11 cellular contexts compared by ENCODE assay signal in the genomic region with DNA sequence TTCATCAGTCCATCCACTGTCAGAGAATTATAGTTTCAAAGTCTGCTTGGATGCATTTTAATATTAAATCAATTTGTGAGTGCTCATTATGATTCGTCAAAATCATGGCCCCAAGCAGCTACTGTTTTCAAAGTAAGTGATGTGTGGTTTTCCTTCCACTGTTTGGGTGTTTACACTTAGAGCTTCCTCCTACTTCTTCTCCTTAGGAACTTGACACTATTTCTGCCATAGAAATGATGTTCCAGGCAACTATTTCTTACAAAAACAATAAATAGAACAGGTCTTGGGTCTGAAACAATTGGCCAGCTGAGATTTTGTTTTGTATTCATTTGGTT.
DNase-seq lines count a peak whose midpoint lies in the region; ATAC-seq, FAIRE-seq and TF ChIP-seq lines count a peak whose summit lies in the region.
"Had no signal": no experiment of that assay in that cellular context is flagged by ENCODE, and none has a peak within 500 bp of the region (broad histone marks: within the 10 kb centered on the region; RNA-seq: fewer than 3 reads in every experiment).

No MANE protein-coding gene starts in this region.

- H4K20me1 ChIP-seq in Loucy (ENCODE audit: insufficient read depth, low read length, poor library complexity, severe bottlenecking) (no peaks in the 10 kb centered on the region), endothelial cell of umbilical vein (replicated peaks; ENCODE audit: control insufficient read depth, extremely low read depth, insufficient read depth, low read length) (no peaks in the 10 kb centered on the region)

- H3K4me2 ChIP-seq in Loucy (ENCODE audit: low read depth, low read length, poor library complexity, severe bottlenecking): no peak overlapping the region
- peak overlapping the region; percentile 28 for H3K4me2 ChIP-seq in endothelial cell of umbilical vein (ENCODE audit: insufficient read depth, low read length)

- H3K79me2 ChIP-seq in Loucy (ENCODE audit: insufficient read depth, low read length) (no peaks in the 10 kb centered on the region), endothelial cell of umbilical vein (ENCODE audit: control insufficient read depth, insufficient read depth, low read length) (no peaks in the 10 kb centered on the region)

- H3K27ac ChIP-seq in 22Rv1: no peak overlapping the region
- H3K27ac ChIP-seq in endothelial cell of umbilical vein (ENCODE audit: insufficient read depth, low read depth, low read length): peak overlapping the region; percentile 84
- H3K27ac ChIP-seq: right lobe of liver had no signal

- no peaks in the 10 kb centered on the region for H3K9me1 ChIP-seq in endothelial cell of umbilical vein (replicated peaks; ENCODE audit: control insufficient read depth, extremely low read depth, insufficient read depth, low read length)

- H3K9ac ChIP-seq in Loucy (ENCODE audit: low read depth, low read length, poor library complexity, severe bottlenecking) (no peak overlapping the region), endothelial cell of umbilical vein (replicated peaks; ENCODE audit: extremely low read depth, insufficient read depth, low read length) (peak overlapping the region; percentile 65)

- H3K9me3 ChIP-seq in Loucy (ENCODE audit: insufficient read depth, low read depth, low read length): no peaks in the 10 kb centered on the region
- no peaks in the 10 kb centered on the region for H3K9me3 ChIP-seq in endothelial cell of umbilical vein (replicated peaks; ENCODE audit: control insufficient read depth, insufficient read depth, low read length)
- H3K9me3 ChIP-seq: right lobe of liver had no signal

- DNase-seq in endothelial cell of umbilical vein (ENCODE audit: low read depth, low spot score) (peak; percentile 88), NCI-H226 (no peak), HuH-7 (ENCODE audit: low spot score) (no peak), type B pancreatic cell (ENCODE audit: extremely low spot score, unreplicated experiment) (no peak), HPDE6-E6E7 (ENCODE audit: extremely low spot score) (no peak)

- peaks cover 13% of the 10 kb centered on the region for H3K4me1 Mint-ChIP-seq in type B pancreatic cell (ENCODE audit: unreplicated experiment)
- H3K4me1 Mint-ChIP-seq: naive B cell had no signal

- H3K4me1 ChIP-seq in Loucy (ENCODE audit: insufficient read depth, low read length, poor library complexity, severe bottlenecking): peaks cover 19% of the 10 kb centered on the region
- H3K4me1 ChIP-seq in endothelial cell of umbilical vein (ENCODE audit: control insufficient read depth, extremely low read depth, insufficient read depth, low read length): peaks cover 42% of the 10 kb centered on the region

- intact Hi-C loops in endothelial cell of umbilical vein (cut with micrococcal nuclease): loop anchor here (1.0 to 5.0 kb wide), 11 partner anchors 15 to 375 kb away; partner anchors contain the start of gene RAI14

- peak; percentile 45 for TF ChIP-seq CTCF in 22Rv1 (IDR thresholded peaks at IDR 0.05)
- no peak for TF ChIP-seq CTCF in Loucy (conservative IDR thresholded peaks at IDR 0.05; ENCODE audit: low read length)
- no peak for TF ChIP-seq CTCF in endothelial cell of umbilical vein (IDR thresholded peaks at IDR 0.05; ENCODE audit: extremely low read depth in 1 of 2, insufficient read depth in 1 of 2, low read depth in 1 of 2, low read length in 2 of 2)
- no peak for TF ChIP-seq CTCF in type B pancreatic cell (conservative IDR thresholded peaks at IDR 0.05)

- TF ChIP-seq POLR2A in endothelial cell of umbilical vein (IDR thresholded peaks at IDR 0.05; ENCODE audit: low read depth, low read length): no peak

- ATAC-seq in GM19467 (IDR thresholded peaks at IDR 0.05; ENCODE audit: unreplicated experiment): peak; percentile 14

- H3K36me3 ChIP-seq in Loucy (ENCODE audit: insufficient read depth, low read length): no peaks in the 10 kb centered on the region
- H3K36me3 ChIP-seq in endothelial cell of umbilical vein (ENCODE audit: control insufficient read depth in 2 of 2, extremely low read depth in 1 of 2, insufficient read depth in 2 of 2, low read length in 2 of 2): no peaks in the 10 kb centered on the region
- H3K36me3 ChIP-seq: right lobe of liver had no signal

- H3K36me3 Mint-ChIP-seq in type B pancreatic cell: no peaks in the 10 kb centered on the region
- H3K36me3 Mint-ChIP-seq: activated naive CD8-positive, alpha-beta T cell; naive B cell had no signal

- no peaks in the 10 kb centered on the region for H3F3A ChIP-seq in Loucy (ENCODE audit: low read depth)

- H2AFZ ChIP-seq in Loucy (ENCODE audit: low read length): peak overlapping the region; percentile 84
- H2AFZ ChIP-seq in endothelial cell of umbilical vein (ENCODE audit: low read depth, low read length): peak overlapping the region; percentile 44

- CTCF ChIA-PET in endothelial cell of umbilical vein (lab: Charles Lee): interaction anchor here (0.5 to 2.7 kb wide), 42 partner anchors 10 to 375 kb away, joined by 3 to 33 read pairs (median 5); partner anchors contain the start of gene RAI14

- no peaks in the 10 kb centered on the region for H3K9me2 ChIP-seq in Loucy (replicated peaks; ENCODE audit: low read depth, low read length)

- H3K27me3 Mint-ChIP-seq in type B pancreatic cell: no peaks in the 10 kb centered on the region

- H3K4me3 Mint-ChIP-seq in type B pancreatic cell: no peak overlapping the region
- H3K4me3 Mint-ChIP-seq: activated naive CD8-positive, alpha-beta T cell; naive B cell had no signal

- H3K27me3 ChIP-seq in Loucy (ENCODE audit: insufficient read depth, low read length, poor library complexity, severe bottlenecking) (no peaks in the 10 kb centered on the region), endothelial cell of umbilical vein (ENCODE audit: control insufficient read depth in 2 of 2, insufficient read depth in 2 of 2, low read length in 2 of 2) (no peaks in the 10 kb centered on the region)
- H3K27me3 ChIP-seq: right lobe of liver had no signal

- no peaks in the 10 kb centered on the region for H3K9me3 Mint-ChIP-seq in type B pancreatic cell

- BruUV-seq in endothelial cell of umbilical vein (replicated peaks; lab: Mats Ljungman, UMichigan): TSS peak; percentile 20

- no peak for FAIRE-seq in endothelial cell of umbilical vein (lab: Jason Lieb, UNC)

- H3K4me3 ChIP-seq in Loucy (ENCODE audit: low read length, poor library complexity, severe bottlenecking) (no peak overlapping the region), endothelial cell of umbilical vein (replicated peaks in 1 of 3; ENCODE audit: insufficient read depth in 1 of 3, low read depth in 1 of 3, low read length in 3 of 3) (no peak overlapping the region)
- H3K4me3 ChIP-seq: right lobe of liver had no signal

- no peak overlapping the region for H3K27ac Mint-ChIP-seq in type B pancreatic cell
- H3K27ac Mint-ChIP-seq: activated naive CD8-positive, alpha-beta T cell; naive B cell had no signal

- dilution Hi-C loops in endothelial cell of umbilical vein (cut with MboI; ENCODE audit: extremely low pct_ligation_motif_present, low sequenced_read_pairs): no loop called here

- POLR2A ChIA-PET in endothelial cell of umbilical vein (lab: Charles Lee): interaction anchor here (0.5 to 2.8 kb wide), 3 partner anchors 132 to 160 kb away, joined by 3 to 7 read pairs (median 5); no protein-coding TSS in a partner anchor

TF ChIP-seq in endothelial cell of umbilical vein, 7 proteins besides CTCF, POLR2A, EP300 and RAD21:
- TF ChIP-seq EZH2 (IDR thresholded peaks at IDR 0.05; ENCODE audit: borderline replicate concordance, low read depth, low read length, severe bottlenecking): no peak
- TF ChIP-seq POLR2AphosphoS5 (IDR thresholded peaks at IDR 0.05; ENCODE audit: insufficient read depth, low read depth, low read length): no peak
- no peak for TF ChIP-seq JUN (IDR thresholded peaks at IDR 0.05; ENCODE audit: borderline replicate concordance, insufficient read depth, insufficient read length, low read depth)
- no peak for TF ChIP-seq MYC (IDR thresholded peaks at IDR 0.05; ENCODE audit: low read depth, low read length)
- no peak for TF ChIP-seq GATA2 (IDR thresholded peaks at IDR 0.05; ENCODE audit: insufficient read depth, insufficient read length, low read depth, low read length)
- TF ChIP-seq MAX (IDR thresholded peaks at IDR 0.05; ENCODE audit: insufficient read depth, insufficient read length): no peak
- TF ChIP-seq FOS (IDR thresholded peaks at IDR 0.05; ENCODE audit: borderline replicate concordance, insufficient read depth, low read length): no peak
